ENCODE assay signal across 12 cellular contexts in the genomic region with DNA sequence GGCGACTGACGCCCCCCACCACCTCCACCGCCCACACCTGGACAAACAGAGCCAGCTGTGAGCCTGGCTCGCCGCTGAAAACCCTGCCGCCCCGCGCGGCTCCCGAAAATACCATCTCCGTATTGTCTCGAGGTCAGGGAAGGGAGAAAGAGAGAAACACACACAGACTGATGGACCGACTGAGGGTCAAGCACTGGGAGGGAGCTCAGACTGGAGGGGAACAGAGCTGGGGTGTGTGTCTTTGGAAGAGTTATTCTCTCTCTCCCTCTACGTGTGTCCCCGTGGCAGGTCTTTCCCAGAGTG. TPM values are rescaled to one million over a fixed set of nuclear protein-coding genes. Genes with fewer than 3 reads are reported as not detected.
A peak's percentile ranks its signal among the peaks of the same experiment; 100 is the strongest.
DNase-seq lines count a peak whose midpoint lies in the region; ATAC-seq and TF ChIP-seq lines count a peak whose summit lies in the region.
"Had no signal": no experiment of that assay in that cellular context is flagged by ENCODE, and none has a peak within 500 bp of the region (broad histone marks: within the 10 kb centered on the region; RNA-seq: fewer than 3 reads in every experiment).

No MANE protein-coding gene starts in this region.

- intact Hi-C loops in activated naive CD4-positive, alpha-beta T cell treated with anti-CD3 and anti-CD28 coated beads for 36 hours (cut with micrococcal nuclease): no loop called here

- CTCF ChIA-PET in activated naive CD4-positive, alpha-beta T cell treated with anti-CD3 and anti-CD28 coated beads, Interleukin-2, amount 10 ng/mL, durations not matched to agents 7 days and 5 days (lab: Charles Lee): interaction anchor here (0.8 kb wide), 1 partner anchor 371 kb away, joined by 3 read pairs; no protein-coding TSS in a partner anchor
- CTCF ChIA-PET in activated naive CD4-positive, alpha-beta T cell treated with anti-CD3 and anti-CD28 coated beads for 36 hours (lab: Charles Lee): no interaction called here

- H3K4me2 ChIP-seq in hepatocyte: peak overlapping the region; percentile 95

- WGBS in hepatocyte (ENCODE audit: low lambda C conversion rate, missing lambda C conversion rate): 4% methylated on average over 15 of the region's 15 CpGs

- H3K4me1 ChIP-seq in hepatocyte (ENCODE audit: insufficient read depth): peaks cover 18% of the 10 kb centered on the region

- no peaks in the 10 kb centered on the region for H3K36me3 ChIP-seq in hepatocyte (replicated peaks; ENCODE audit: insufficient read depth, low read depth)

- peak overlapping the region; percentile 37 for H2AFZ ChIP-seq in hepatocyte

- no peak for TF ChIP-seq CTCF in hepatocyte (IDR thresholded peaks at IDR 0.05; ENCODE audit: poor library complexity)

- no peaks in the 10 kb centered on the region for H3K79me2 ChIP-seq in hepatocyte

- peaks cover 96% of the 10 kb centered on the region for H3K27me3 ChIP-seq in hepatocyte

- H3K27me3 Mint-ChIP-seq in activated naive CD4-positive, alpha-beta T cell treated with anti-CD3 and anti-CD28 coated beads, Interleukin-2, amount 10 ng/mL, durations not matched to agents 7 days and 5 days: peaks cover 99% of the 10 kb centered on the region
- peaks cover 93% of the 10 kb centered on the region for H3K27me3 Mint-ChIP-seq in activated naive CD4-positive, alpha-beta T cell treated with anti-CD3 and anti-CD28 coated beads for 36 hours (ENCODE audit: low read depth)
- peaks cover 87% of the 10 kb centered on the region for H3K27me3 Mint-ChIP-seq in T-helper 17 cell
- H3K27me3 Mint-ChIP-seq in stimulated activated naive B cell treated with anti-CD40 and anti-IgM and Interleukin-4, amounts not matched to agents 10 μg/mL and 1 μg/mL and 100 μg/mL, for 72 hours: peaks cover 79 to 93% of the 10 kb centered on the region in 2 donors

- H3K4me3 Mint-ChIP-seq in activated naive CD4-positive, alpha-beta T cell treated with anti-CD3 and anti-CD28 coated beads, Interleukin-2, amount 10 ng/mL, durations not matched to agents 7 days and 5 days: peak overlapping the region; percentile 33
- H3K4me3 Mint-ChIP-seq in activated naive CD4-positive, alpha-beta T cell treated with anti-CD3 and anti-CD28 coated beads for 36 hours: no peak overlapping the region
- peak overlapping the region; percentile 65 for H3K4me3 Mint-ChIP-seq in T-helper 17 cell
- H3K4me3 Mint-ChIP-seq in stimulated activated naive B cell treated with anti-CD40 and anti-IgM and Interleukin-4, amounts not matched to agents 10 μg/mL and 1 μg/mL and 100 μg/mL, for 72 hours: peak overlapping the region in 1 of 2 donors; percentile 19

- no peak for DNase-seq in activated naive CD4-positive, alpha-beta T cell treated with anti-CD3 and anti-CD28 coated beads, Interleukin-2, amount 10 ng/mL, durations not matched to agents 7 days and 5 days
- no peak for DNase-seq in activated naive CD4-positive, alpha-beta T cell treated with anti-CD3 and anti-CD28 coated beads for 36 hours
- DNase-seq in T-helper 17 cell (no peak), hepatocyte (ENCODE audit: low spot score) (no peak), hypothalamus (lab: John Stamatoyannopoulos, UW) (no peak), HPDE6-E6E7 (ENCODE audit: extremely low spot score) (no peak), midbrain (lab: John Stamatoyannopoulos, UW) (no peak)
- DNase-seq in stimulated activated naive B cell treated with anti-CD40 and anti-IgM and Interleukin-4, amounts not matched to agents 10 μg/mL and 1 μg/mL and 100 μg/mL, for 72 hours: no peak
- DNase-seq: activated effector memory CD4-positive, alpha-beta T cell treated with anti-CD3 and anti-CD28 coated beads, Interleukin-2, amount 50 U/mL, for 16 hours; Karpas-422; NK-92 treated with Interleukin-12 subunit alpha and Interleukin-12 subunit beta, amount 100 ng/mL, for 24 hours had no signal

- peaks cover 5% of the 10 kb centered on the region for H3K36me3 Mint-ChIP-seq in activated naive CD4-positive, alpha-beta T cell treated with anti-CD3 and anti-CD28 coated beads, Interleukin-2, amount 10 ng/mL, durations not matched to agents 7 days and 5 days
- H3K36me3 Mint-ChIP-seq in activated naive CD4-positive, alpha-beta T cell treated with anti-CD3 and anti-CD28 coated beads for 36 hours (ENCODE audit: low read depth): no peaks in the 10 kb centered on the region
- peaks cover 13% of the 10 kb centered on the region for H3K36me3 Mint-ChIP-seq in T-helper 17 cell (ENCODE audit: low read depth)
- peaks cover 12 to 20% of the 10 kb centered on the region in 2 donors for H3K36me3 Mint-ChIP-seq in stimulated activated naive B cell treated with anti-CD40 and anti-IgM and Interleukin-4, amounts not matched to agents 10 μg/mL and 1 μg/mL and 100 μg/mL, for 72 hours

- no peaks in the 10 kb centered on the region for H3K9me3 Mint-ChIP-seq in activated naive CD4-positive, alpha-beta T cell treated with anti-CD3 and anti-CD28 coated beads, Interleukin-2, amount 10 ng/mL, durations not matched to agents 7 days and 5 days
- H3K9me3 Mint-ChIP-seq in activated naive CD4-positive, alpha-beta T cell treated with anti-CD3 and anti-CD28 coated beads for 36 hours: no peaks in the 10 kb centered on the region
- H3K9me3 Mint-ChIP-seq in stimulated activated naive B cell treated with anti-CD40 and anti-IgM and Interleukin-4, amounts not matched to agents 10 μg/mL and 1 μg/mL and 100 μg/mL, for 72 hours: peaks cover 14 to 17% of the 10 kb centered on the region in 2 donors

- ATAC-seq in T-helper 17 cell: no peak
- ATAC-seq in stimulated activated naive B cell treated with anti-CD40 and anti-IgM and Interleukin-4, amounts not matched to agents 10 μg/mL and 1 μg/mL and 100 μg/mL, for 72 hours (replicated peaks): no peak

- H3K9me3 ChIP-seq in T-helper 17 cell (ENCODE audit: control insufficient read depth, low read length, poor library complexity, severe bottlenecking) (no peaks in the 10 kb centered on the region), hepatocyte (ENCODE audit: low read depth) (no peaks in the 10 kb centered on the region)

- H4K20me1 ChIP-seq in hepatocyte (ENCODE audit: insufficient read depth, poor library complexity, severe bottlenecking): peaks cover 5% of the 10 kb centered on the region

- H3K4me1 Mint-ChIP-seq in activated naive CD4-positive, alpha-beta T cell treated with anti-CD3 and anti-CD28 coated beads, Interleukin-2, amount 10 ng/mL, durations not matched to agents 7 days and 5 days: peaks cover 53% of the 10 kb centered on the region
- H3K4me1 Mint-ChIP-seq in activated naive CD4-positive, alpha-beta T cell treated with anti-CD3 and anti-CD28 coated beads for 36 hours (ENCODE audit: low read depth): peaks cover 53% of the 10 kb centered on the region
- peaks cover 49% of the 10 kb centered on the region for H3K4me1 Mint-ChIP-seq in T-helper 17 cell
- peaks cover 38 to 66% of the 10 kb centered on the region in 2 donors for H3K4me1 Mint-ChIP-seq in stimulated activated naive B cell treated with anti-CD40 and anti-IgM and Interleukin-4, amounts not matched to agents 10 μg/mL and 1 μg/mL and 100 μg/mL, for 72 hours

- peak overlapping the region; percentile 87 for H3K27ac ChIP-seq in hepatocyte
- H3K27ac ChIP-seq: epithelial cell of prostate had no signal

- no peaks in the 10 kb centered on the region for H3K9me2 ChIP-seq in hepatocyte (replicated peaks; ENCODE audit: insufficient read depth)

- H3K27ac Mint-ChIP-seq in activated naive CD4-positive, alpha-beta T cell treated with anti-CD3 and anti-CD28 coated beads, Interleukin-2, amount 10 ng/mL, durations not matched to agents 7 days and 5 days: peak overlapping the region; percentile 66
- no peak overlapping the region for H3K27ac Mint-ChIP-seq in activated naive CD4-positive, alpha-beta T cell treated with anti-CD3 and anti-CD28 coated beads for 36 hours
- peak overlapping the region; percentile 56 for H3K27ac Mint-ChIP-seq in T-helper 17 cell
- H3K27ac Mint-ChIP-seq in stimulated activated naive B cell treated with anti-CD40 and anti-IgM and Interleukin-4, amounts not matched to agents 10 μg/mL and 1 μg/mL and 100 μg/mL, for 72 hours: peak overlapping the region; percentile 85

- no peak overlapping the region for H3K4me3 ChIP-seq in hepatocyte

RNA-seq across cellular contexts. Expression of gene SIX1, which starts 4.1 kb away (rescaled TPM):
- not detected for total RNA-seq in activated naive CD4-positive, alpha-beta T cell treated with anti-CD3 and anti-CD28 coated beads for 36 hours
- not detected for total RNA-seq in T-helper 17 cell
- 6.3 and 6.5 TPM in 2 replicates for total RNA-seq in hepatocyte
- 5.2 and 5.9 TPM in 2 replicates for polyA plus RNA-seq in hepatocyte
